8 cellular contexts compared by ENCODE assay signal in genomic region chr17:43368740-43369506, GRCh38. TPM values are rescaled to one million over a fixed set of nuclear protein-coding genes. Genes with fewer than 3 reads are reported as not detected.
DNase-seq lines count a peak whose midpoint lies in the region; FAIRE-seq and TF ChIP-seq lines count a peak whose summit lies in the region.

No MANE protein-coding gene starts in this region.

- H3K9me3 ChIP-seq in parathyroid adenoma (ENCODE audit: control insufficient read depth, low read length): no peaks in the 10 kb centered on the region

- intact Hi-C loops in cardiac septum (cut with DNase I): loop anchor here (1.0 kb wide), 1 partner anchor 20 kb away; no protein-coding TSS in a partner anchor

- peak; percentile 1 for TF ChIP-seq CTCF in parathyroid adenoma (IDR thresholded peaks at IDR 0.05)

- H3K27ac ChIP-seq in parathyroid adenoma (peak overlapping the region; percentile 90), urinary bladder (ENCODE audit: low read depth) (peak overlapping the region; percentile 98)

- H3K79me2 ChIP-seq in parathyroid adenoma: no peaks in the 10 kb centered on the region

- H3K36me3 ChIP-seq in parathyroid adenoma (ENCODE audit: control insufficient read depth, insufficient read depth, low read length): no peaks in the 10 kb centered on the region
- H3K36me3 ChIP-seq in urinary bladder (ENCODE audit: insufficient read depth): no peaks in the 10 kb centered on the region

- H3K4me3 ChIP-seq in parathyroid adenoma (ENCODE audit: low read depth, low read length) (peak overlapping the region; percentile 59), urinary bladder (ENCODE audit: low read depth, low read length) (peak overlapping the region; percentile 32)

- no peak overlapping the region for H3K9ac ChIP-seq in parathyroid adenoma

- peak overlapping the region; percentile 81 for H2AFZ ChIP-seq in parathyroid adenoma

- in situ Hi-C loops in ACHN (cut with HindIII; ENCODE audit: low pct_ligation_motif_present, low pct_unique_long_range_greater_than_20kb, low sequenced_read_pairs): no loop called here

- peak; percentile 14 for FAIRE-seq in GM19239 (lab: Jason Lieb, UNC)

- DNase-seq in ACHN: peak; percentile 95
- no peak for DNase-seq in GM19239 (ENCODE audit: insufficient read length, low spot score)
- DNase-seq in NCI-H1105 (lab: John Stamatoyannopoulos, UW): peak; percentile 35
- peak; percentile 45 for DNase-seq in T follicular helper cell (ENCODE audit: low read depth)
- peak; percentile 87 for DNase-seq in amniotic epithelial cell (ENCODE audit: low read depth)
- peak; percentile 90 for DNase-seq in cardiac septum (ENCODE audit: low spot score)

- peak overlapping the region; percentile 80 for H3K4me2 ChIP-seq in parathyroid adenoma (ENCODE audit: low read length)

- WGBS in urinary bladder: under 1% methylated on average over 51 of the region's 51 CpGs

- peaks cover 4% of the 10 kb centered on the region for H3K4me1 ChIP-seq in parathyroid adenoma
- no peaks in the 10 kb centered on the region for H3K4me1 ChIP-seq in urinary bladder (ENCODE audit: insufficient read depth)

- no peaks in the 10 kb centered on the region for H3K27me3 ChIP-seq in parathyroid adenoma (ENCODE audit: control insufficient read depth, insufficient read depth, low read length)

RNA-seq across cellular contexts. Expression of gene ARL4D, which starts 29.9 kb away (rescaled TPM):
- total RNA-seq in cardiac septum (4.4 TPM), urinary bladder (14.8 TPM)
- polyA plus RNA-seq in urinary bladder: 112 TPM
